13 cellular contexts compared by ENCODE assay signal in the genomic region with DNA sequence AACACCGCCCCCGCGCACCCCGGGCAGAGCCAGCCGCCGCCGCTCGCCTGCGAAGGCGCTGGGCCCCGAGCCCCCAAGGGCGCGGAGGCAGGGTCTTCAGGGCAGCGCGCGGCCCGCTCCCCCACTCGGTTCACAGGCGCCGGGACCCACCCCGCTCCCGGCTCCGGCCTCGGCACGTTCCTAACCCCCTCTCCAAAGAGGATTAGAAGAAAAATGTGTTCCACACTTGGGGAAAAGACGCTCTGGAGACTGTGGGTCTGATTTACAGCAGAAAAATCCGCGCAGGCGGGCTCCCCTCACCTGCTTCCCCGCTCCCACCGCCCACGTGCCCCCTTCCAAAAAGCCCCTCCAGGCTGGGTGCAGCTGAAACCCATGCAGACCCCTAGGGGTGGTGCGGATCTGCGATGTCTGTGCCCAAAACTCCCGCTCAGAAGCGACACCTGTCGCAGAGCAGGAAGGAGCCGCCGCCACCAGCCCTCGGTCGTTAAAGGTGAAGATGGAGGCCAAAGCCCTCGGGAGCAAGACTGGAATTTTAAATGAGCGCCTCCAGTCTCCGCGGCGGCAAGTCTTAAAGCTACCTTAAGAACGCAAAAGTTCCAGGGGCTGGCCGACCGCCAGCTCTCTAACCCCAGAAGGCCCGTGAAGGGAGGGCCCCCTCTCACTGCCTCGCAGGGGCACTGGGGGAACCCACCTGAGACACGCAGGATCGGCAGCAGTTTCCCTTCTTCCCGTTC. TPM values are rescaled to one million over a fixed set of nuclear protein-coding genes. Genes with fewer than 3 reads are reported as not detected.
A peak's percentile ranks its signal among the peaks of the same experiment; 100 is the strongest.
DNase-seq lines count a peak whose midpoint lies in the region; FAIRE-seq and TF ChIP-seq lines count a peak whose summit lies in the region.
"Had no signal": no experiment of that assay in that cellular context is flagged by ENCODE, and none has a peak within 500 bp of the region (broad histone marks: within the 10 kb centered on the region; RNA-seq: fewer than 3 reads in every experiment).

No MANE protein-coding gene starts in this region.

- in situ Hi-C loops in KBM-7 (cut with MboI; ENCODE audit: low pct_unique_long_range_greater_than_20kb, low sequenced_read_pairs) = no loop called here

- peaks cover 49% of the 10 kb centered on the region for H3K27me3 Mint-ChIP-seq in activated T-cell treated with anti-CD3 and anti-CD28 coated beads, Interleukin-2, amount 50 U/mL, for 24 hours
- peaks cover 38% of the 10 kb centered on the region for H3K27me3 Mint-ChIP-seq in type B pancreatic cell

- no peak for TF ChIP-seq CTCF in kidney (IDR thresholded peaks at IDR 0.05; ENCODE audit: borderline replicate concordance, extremely low read depth, insufficient read depth)
- TF ChIP-seq CTCF in type B pancreatic cell (conservative IDR thresholded peaks at IDR 0.05) = no peak
- TF ChIP-seq CTCF in uterus (IDR thresholded peaks at IDR 0.05) = no peak

- peaks cover 49% of the 10 kb centered on the region for H3K4me1 Mint-ChIP-seq in activated T-cell treated with anti-CD3 and anti-CD28 coated beads, Interleukin-2, amount 50 U/mL, for 24 hours (ENCODE audit: low read depth)
- H3K4me1 Mint-ChIP-seq in type B pancreatic cell (ENCODE audit: unreplicated experiment) = peaks cover 9% of the 10 kb centered on the region

- H3K27ac Mint-ChIP-seq in activated T-cell treated with anti-CD3 and anti-CD28 coated beads, Interleukin-2, amount 50 U/mL, for 24 hours = no peak overlapping the region
- H3K27ac Mint-ChIP-seq in type B pancreatic cell = no peak overlapping the region

- peak; percentile 27 for DNase-seq in stimulated activated CD4-positive, alpha-beta T cell treated with anti-CD3 and anti-CD28 coated beads, Interleukin-15, amount 100 ng/mL, for 24 hours
- DNase-seq in stimulated activated CD4-positive, alpha-beta T cell treated with anti-CD3 and anti-CD28 coated beads, Interleukin-4, amount 100 ng/mL, for 24 hours = no peak
- DNase-seq in activated T-cell treated with anti-CD3 and anti-CD28 coated beads, Interleukin-2, amount 50 U/mL, for 24 hours = no peak
- DNase-seq in kidney = peak; percentile 58
- no peak for DNase-seq in type B pancreatic cell (ENCODE audit: extremely low spot score, unreplicated experiment)
- DNase-seq in uterus = no peak
- DNase-seq in KBM-7 = no peak
- no peak for DNase-seq in middle frontal gyrus (ENCODE audit: extremely low spot score, low spot score)
- DNase-seq: effector CD4-positive, alpha-beta T cell; HCEC 1CT; SW 1271 had no signal

- H3K4me3 Mint-ChIP-seq in activated T-cell treated with anti-CD3 and anti-CD28 coated beads, Interleukin-2, amount 50 U/mL, for 24 hours = peak overlapping the region; percentile 54
- peak overlapping the region; percentile 77 for H3K4me3 Mint-ChIP-seq in type B pancreatic cell

- intact Hi-C loops in kidney (cut with DNase I) (no loop called here), uterus (cut with DNase I; ENCODE audit: low total_unique reads) (no loop called here)

- peaks cover 7 to 25% of the 10 kb centered on the region in 2 donors for H3K27me3 ChIP-seq in uterus

- H3K9me3 ChIP-seq in kidney (ENCODE audit: control insufficient read depth in 1 of 2, low read length in 2 of 2) (no peaks in the 10 kb centered on the region), uterus (no peaks in the 10 kb centered on the region)

- TF ChIP-seq POLR2A in uterus (IDR thresholded peaks at IDR 0.05) = no peak

- H3K4me1 ChIP-seq in kidney (ENCODE audit: control insufficient read depth in 1 of 2, insufficient read depth in 1 of 2, low read depth in 1 of 2, low read length in 2 of 2) (peaks cover 0 to 6% of the 10 kb centered on the region in 2 donors), uterus (peaks cover 0 to 24% of the 10 kb centered on the region in 2 donors)

- FAIRE-seq in kidney (lab: Jason Lieb, UNC) = no peak
- FAIRE-seq: islet of Langerhans had no signal

- no peak overlapping the region for H3K4me3 ChIP-seq in kidney (ENCODE audit: low read length in 2 of 2)
- H3K4me3 ChIP-seq in uterus = no peak overlapping the region

- no peaks in the 10 kb centered on the region for H3K9me3 Mint-ChIP-seq in activated T-cell treated with anti-CD3 and anti-CD28 coated beads, Interleukin-2, amount 50 U/mL, for 24 hours
- no peaks in the 10 kb centered on the region for H3K9me3 Mint-ChIP-seq in type B pancreatic cell

- H3K36me3 ChIP-seq in kidney (ENCODE audit: control insufficient read depth in 1 of 2, insufficient read depth in 2 of 2, low read length in 2 of 2) (peaks cover 0 to 4% of the 10 kb centered on the region in 2 donors), uterus (no peaks in the 10 kb centered on the region)

- H3K9ac ChIP-seq in kidney (ENCODE audit: low read length in 2 of 2) = no peak overlapping the region

- peaks cover 21% of the 10 kb centered on the region for H3K36me3 Mint-ChIP-seq in activated T-cell treated with anti-CD3 and anti-CD28 coated beads, Interleukin-2, amount 50 U/mL, for 24 hours (ENCODE audit: low read depth)
- H3K36me3 Mint-ChIP-seq in type B pancreatic cell = peaks cover 13% of the 10 kb centered on the region

- H3K27ac ChIP-seq in kidney (ENCODE audit: low read depth in 2 of 2, low read length in 2 of 2) = no peak overlapping the region
- no peak overlapping the region for H3K27ac ChIP-seq in uterus

RNA-seq across cellular contexts. Expression of a gene that starts 0.6 kb away (rescaled TPM):
- total RNA-seq in kidney = 0.85 TPM
- polyA plus RNA-seq in kidney (ENCODE audit: insufficient read depth, low read depth, low replicate concordance) = 0.54 TPM
- total RNA-seq in type B pancreatic cell (ENCODE audit: low replicate concordance) = 0.70 and 3.0 TPM in 2 replicates
- total RNA-seq in uterus = 1 to 10 TPM in 1 of 4 donors, under 1 TPM in 1, not detected in 2; 0.69 to 1.3 TPM
- total RNA-seq: HT1080 had no signal

RNA-seq across cellular contexts. Expression of a gene that starts 18.6 kb away (rescaled TPM):
- total RNA-seq in kidney = 377 TPM
- polyA plus RNA-seq in kidney (ENCODE audit: insufficient read depth, low read depth, low replicate concordance) = 605 TPM
- 499 and 541 TPM in 2 replicates for total RNA-seq in type B pancreatic cell (ENCODE audit: low replicate concordance)
- 100 to 1,000 TPM; 140 to 543 (median 252) TPM for total RNA-seq in uterus

RNA-seq across cellular contexts. Expression of a gene that starts 25.2 kb away (rescaled TPM):
- 43.6 TPM for total RNA-seq in kidney
- polyA plus RNA-seq in kidney (ENCODE audit: insufficient read depth, low read depth, low replicate concordance) = 7.7 TPM
- total RNA-seq in type B pancreatic cell (ENCODE audit: low replicate concordance) = 34.5 and 37.0 TPM in 2 replicates
- total RNA-seq in uterus = 10 to 100 TPM in 3 of 4 donors, 1 to 10 TPM in 1; 2.1 to 41.1 (median 20.5) TPM

RNA-seq across cellular contexts. Expression of a gene that starts 55.0 kb away (rescaled TPM):
- total RNA-seq in kidney (73.0 TPM), type B pancreatic cell (ENCODE audit: low replicate concordance) (56.6 and 63.5 TPM in 2 replicates), uterus (10 to 100 TPM; 15.6 to 87.4 (median 57.7) TPM)
- polyA plus RNA-seq in kidney (ENCODE audit: insufficient read depth, low read depth, low replicate concordance) = 43.4 TPM

Comparison
In these comparisons a context has a peak if more than half of its experiments do, and no peak if none do; other contexts are left out.
1. DNase-seq: peak in stimulated activated CD4-positive, alpha-beta T cell treated with anti-CD3 and anti-CD28 coated beads, Interleukin-15, amount 100 ng/mL, for 24 hours (single experiment) and kidney (single experiment); none in stimulated activated CD4-positive, alpha-beta T cell treated with anti-CD3 and anti-CD28 coated beads, Interleukin-4, amount 100 ng/mL, for 24 hours (single experiment), activated T-cell treated with anti-CD3 and anti-CD28 coated beads, Interleukin-2, amount 50 U/mL, for 24 hours (single experiment), type B pancreatic cell (single experiment), uterus (0 of 2), KBM-7 (single experiment) and middle frontal gyrus (single experiment).